Comparison of ENCODE assay signal across 1 cellular context in genomic region chr9:122190597-122191381, GRCh38.
A peak's percentile ranks its signal among the peaks of the same experiment; 100 is the strongest.
TF ChIP-seq lines count a peak whose summit lies in the region.

No MANE protein-coding gene starts in this region.

TF ChIP-seq in HepG2, 621 proteins besides CTCF, POLR2A, EP300 and RAD21 (continues in another document):
- no peak for TF ChIP-seq SOX13 (IDR thresholded peaks at IDR 0.05)
- peak in 1 of 2 experiments; percentile 60; a peak in 2 of 4 replicates for TF ChIP-seq SOX13 (CRISPR knock-in tag; conservative IDR thresholded peaks at IDR 0.05 in 1 of 2, IDR thresholded peaks at IDR 0.05 in 1 of 2)
- TF ChIP-seq HOXA3 (CRISPR knock-in tag; IDR thresholded peaks at IDR 0.05), result peak; percentile 51; the same call in 1 of the 2 replicates
- peak; percentile 29; the same call in 1 of the 2 replicates for TF ChIP-seq ZSCAN21 (CRISPR knock-in tag; IDR thresholded peaks at IDR 0.05; ENCODE audit: borderline replicate concordance)
- peak; percentile 63; the same call in 1 of the 2 replicates for TF ChIP-seq PITX1 (CRISPR knock-in tag; IDR thresholded peaks at IDR 0.05)
- TF ChIP-seq, protein P1, sequence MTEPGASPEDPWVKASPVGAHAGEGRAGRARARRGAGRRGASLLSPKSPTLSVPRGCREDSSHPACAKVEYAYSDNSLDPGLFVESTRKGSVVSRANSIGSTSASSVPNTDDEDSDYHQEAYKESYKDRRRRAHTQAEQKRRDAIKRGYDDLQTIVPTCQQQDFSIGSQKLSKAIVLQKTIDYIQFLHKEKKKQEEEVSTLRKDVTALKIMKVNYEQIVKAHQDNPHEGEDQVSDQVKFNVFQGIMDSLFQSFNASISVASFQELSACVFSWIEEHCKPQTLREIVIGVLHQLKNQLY (CRISPR knock-in tag; IDR thresholded peaks at IDR 0.05), result no peak
- TF ChIP-seq, protein P2, sequence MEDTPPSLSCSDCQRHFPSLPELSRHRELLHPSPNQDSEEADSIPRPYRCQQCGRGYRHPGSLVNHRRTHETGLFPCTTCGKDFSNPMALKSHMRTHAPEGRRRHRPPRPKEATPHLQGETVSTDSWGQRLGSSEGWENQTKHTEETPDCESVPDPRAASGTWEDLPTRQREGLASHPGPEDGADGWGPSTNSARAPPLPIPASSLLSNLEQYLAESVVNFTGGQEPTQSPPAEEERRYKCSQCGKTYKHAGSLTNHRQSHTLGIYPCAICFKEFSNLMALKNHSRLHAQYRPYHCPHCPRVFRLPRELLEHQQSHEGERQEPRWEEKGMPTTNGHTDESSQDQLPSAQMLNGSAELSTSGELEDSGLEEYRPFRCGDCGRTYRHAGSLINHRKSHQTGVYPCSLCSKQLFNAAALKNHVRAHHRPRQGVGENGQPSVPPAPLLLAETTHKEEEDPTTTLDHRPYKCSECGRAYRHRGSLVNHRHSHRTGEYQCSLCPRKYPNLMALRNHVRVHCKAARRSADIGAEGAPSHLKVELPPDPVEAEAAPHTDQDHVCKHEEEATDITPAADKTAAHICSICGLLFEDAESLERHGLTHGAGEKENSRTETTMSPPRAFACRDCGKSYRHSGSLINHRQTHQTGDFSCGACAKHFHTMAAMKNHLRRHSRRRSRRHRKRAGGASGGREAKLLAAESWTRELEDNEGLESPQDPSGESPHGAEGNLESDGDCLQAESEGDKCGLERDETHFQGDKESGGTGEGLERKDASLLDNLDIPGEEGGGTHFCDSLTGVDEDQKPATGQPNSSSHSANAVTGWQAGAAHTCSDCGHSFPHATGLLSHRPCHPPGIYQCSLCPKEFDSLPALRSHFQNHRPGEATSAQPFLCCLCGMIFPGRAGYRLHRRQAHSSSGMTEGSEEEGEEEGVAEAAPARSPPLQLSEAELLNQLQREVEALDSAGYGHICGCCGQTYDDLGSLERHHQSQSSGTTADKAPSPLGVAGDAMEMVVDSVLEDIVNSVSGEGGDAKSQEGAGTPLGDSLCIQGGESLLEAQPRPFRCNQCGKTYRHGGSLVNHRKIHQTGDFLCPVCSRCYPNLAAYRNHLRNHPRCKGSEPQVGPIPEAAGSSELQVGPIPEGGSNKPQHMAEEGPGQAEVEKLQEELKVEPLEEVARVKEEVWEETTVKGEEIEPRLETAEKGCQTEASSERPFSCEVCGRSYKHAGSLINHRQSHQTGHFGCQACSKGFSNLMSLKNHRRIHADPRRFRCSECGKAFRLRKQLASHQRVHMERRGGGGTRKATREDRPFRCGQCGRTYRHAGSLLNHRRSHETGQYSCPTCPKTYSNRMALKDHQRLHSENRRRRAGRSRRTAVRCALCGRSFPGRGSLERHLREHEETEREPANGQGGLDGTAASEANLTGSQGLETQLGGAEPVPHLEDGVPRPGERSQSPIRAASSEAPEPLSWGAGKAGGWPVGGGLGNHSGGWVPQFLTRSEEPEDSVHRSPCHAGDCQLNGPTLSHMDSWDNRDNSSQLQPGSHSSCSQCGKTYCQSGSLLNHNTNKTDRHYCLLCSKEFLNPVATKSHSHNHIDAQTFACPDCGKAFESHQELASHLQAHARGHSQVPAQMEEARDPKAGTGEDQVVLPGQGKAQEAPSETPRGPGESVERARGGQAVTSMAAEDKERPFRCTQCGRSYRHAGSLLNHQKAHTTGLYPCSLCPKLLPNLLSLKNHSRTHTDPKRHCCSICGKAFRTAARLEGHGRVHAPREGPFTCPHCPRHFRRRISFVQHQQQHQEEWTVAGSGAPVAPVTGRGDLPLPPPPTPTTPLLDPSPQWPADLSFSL (CRISPR knock-in tag; IDR thresholded peaks at IDR 0.05), result no peak
- no peak for TF ChIP-seq ZSCAN29 (CRISPR knock-in tag; conservative IDR thresholded peaks at IDR 0.05)
- peak; percentile 35; the same call in 1 of the 2 replicates for TF ChIP-seq TBX2 (CRISPR knock-in tag; IDR thresholded peaks at IDR 0.05; ENCODE audit: borderline replicate concordance)
- peak; percentile 89 for TF ChIP-seq GATAD2A (CRISPR knock-in tag; IDR thresholded peaks at IDR 0.05)
- peak; percentile 15; the same call in 1 of the 2 replicates for TF ChIP-seq FOXO1 (CRISPR knock-in tag; IDR thresholded peaks at IDR 0.05)
- TF ChIP-seq PPARG (CRISPR knock-in tag; conservative IDR thresholded peaks at IDR 0.05), result peak; percentile 73; the same call in 1 of the 2 replicates
- no peak for TF ChIP-seq FUBP1 (CRISPR knock-in tag; IDR thresholded peaks at IDR 0.05; ENCODE audit: borderline replicate concordance)
- TF ChIP-seq LCORL (IDR thresholded peaks at IDR 0.05), result no peak
- 0 out of 2 replicates have a peak, but pooled peaks have one; percentile 27 for TF ChIP-seq LCORL (CRISPR knock-in tag; IDR thresholded peaks at IDR 0.05)
- no peak for TF ChIP-seq ZNF558 (CRISPR knock-in tag; IDR thresholded peaks at IDR 0.05; ENCODE audit: borderline replicate concordance)
- no peak for TF ChIP-seq ZNF44 (CRISPR knock-in tag; IDR thresholded peaks at IDR 0.05)
- TF ChIP-seq ZBTB43 (CRISPR knock-in tag; conservative IDR thresholded peaks at IDR 0.05), result 0 out of 2 replicates have a peak, but pooled peaks have one; percentile 36
- TF ChIP-seq RORA (CRISPR knock-in tag; IDR thresholded peaks at IDR 0.05), result no peak
- no peak for TF ChIP-seq ZBTB3 (CRISPR knock-in tag; IDR thresholded peaks at IDR 0.05; ENCODE audit: borderline replicate concordance, low read depth)
- TF ChIP-seq NPAS2 (CRISPR knock-in tag; IDR thresholded peaks at IDR 0.05; ENCODE audit: borderline replicate concordance), result no peak
- TF ChIP-seq, protein P3, sequence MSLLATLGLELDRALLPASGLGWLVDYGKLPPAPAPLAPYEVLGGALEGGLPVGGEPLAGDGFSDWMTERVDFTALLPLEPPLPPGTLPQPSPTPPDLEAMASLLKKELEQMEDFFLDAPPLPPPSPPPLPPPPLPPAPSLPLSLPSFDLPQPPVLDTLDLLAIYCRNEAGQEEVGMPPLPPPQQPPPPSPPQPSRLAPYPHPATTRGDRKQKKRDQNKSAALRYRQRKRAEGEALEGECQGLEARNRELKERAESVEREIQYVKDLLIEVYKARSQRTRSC (CRISPR knock-in tag; IDR thresholded peaks at IDR 0.05; ENCODE audit: low read depth), result no peak
- 0 out of 2 replicates have a peak, but pooled peaks have one; percentile 50 for TF ChIP-seq ZNF740 (CRISPR knock-in tag; IDR thresholded peaks at IDR 0.05)
- no peak for TF ChIP-seq ZBTB38 (CRISPR knock-in tag; IDR thresholded peaks at IDR 0.05)
- no peak for TF ChIP-seq TBX3 (IDR thresholded peaks at IDR 0.05; ENCODE audit: borderline replicate concordance)
- TF ChIP-seq, protein P4, sequence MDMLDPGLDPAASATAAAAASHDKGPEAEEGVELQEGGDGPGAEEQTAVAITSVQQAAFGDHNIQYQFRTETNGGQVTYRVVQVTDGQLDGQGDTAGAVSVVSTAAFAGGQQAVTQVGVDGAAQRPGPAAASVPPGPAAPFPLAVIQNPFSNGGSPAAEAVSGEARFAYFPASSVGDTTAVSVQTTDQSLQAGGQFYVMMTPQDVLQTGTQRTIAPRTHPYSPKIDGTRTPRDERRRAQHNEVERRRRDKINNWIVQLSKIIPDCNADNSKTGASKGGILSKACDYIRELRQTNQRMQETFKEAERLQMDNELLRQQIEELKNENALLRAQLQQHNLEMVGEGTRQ (IDR thresholded peaks at IDR 0.05; ENCODE audit: low read depth, low read length), result peak; percentile 35; the same call in 1 of the 2 replicates
- TF ChIP-seq, protein P4 (CRISPR knock-in tag; IDR thresholded peaks at IDR 0.05; ENCODE audit: borderline replicate concordance), result no peak
- no peak for TF ChIP-seq DNMT1 (CRISPR knock-in tag; IDR thresholded peaks at IDR 0.05)
- 0 out of 2 replicates have a peak, but pooled peaks have one; percentile 54 for TF ChIP-seq FOXA1 (IDR thresholded peaks at IDR 0.05)
- TF ChIP-seq FOXA1 (CRISPR knock-in tag; IDR thresholded peaks at IDR 0.05), result peak; percentile 98
- TF ChIP-seq NR2F1 (CRISPR knock-in tag; IDR thresholded peaks at IDR 0.05), result peak; percentile 91 to 96
- no peak for TF ChIP-seq ZNF329 (CRISPR knock-in tag; IDR thresholded peaks at IDR 0.05; ENCODE audit: low read depth)
- no peak for TF ChIP-seq ZMAT3 (CRISPR knock-in tag; conservative IDR thresholded peaks at IDR 0.05)
- no peak for TF ChIP-seq SOX6 (IDR thresholded peaks at IDR 0.05)
- TF ChIP-seq SOX6 (CRISPR knock-in tag; IDR thresholded peaks at IDR 0.05), result 0 out of 2 replicates have a peak, but pooled peaks have one; percentile 39
- TF ChIP-seq HMG20A (CRISPR knock-in tag; IDR thresholded peaks at IDR 0.05; ENCODE audit: borderline replicate concordance), result peak; percentile 85
- peak; percentile 25; the same call in 1 of the 2 replicates for TF ChIP-seq FOXK1 (CRISPR knock-in tag; IDR thresholded peaks at IDR 0.05; ENCODE audit: borderline replicate concordance, low read depth)
- no peak for TF ChIP-seq MAFG (CRISPR knock-in tag; IDR thresholded peaks at IDR 0.05)
- TF ChIP-seq POLR2G (IDR thresholded peaks at IDR 0.05; ENCODE audit: low read depth, low read length), result no peak
- TF ChIP-seq RXRA (CRISPR knock-in tag; IDR thresholded peaks at IDR 0.05), result peak; percentile 89
- TF ChIP-seq, protein P5, sequence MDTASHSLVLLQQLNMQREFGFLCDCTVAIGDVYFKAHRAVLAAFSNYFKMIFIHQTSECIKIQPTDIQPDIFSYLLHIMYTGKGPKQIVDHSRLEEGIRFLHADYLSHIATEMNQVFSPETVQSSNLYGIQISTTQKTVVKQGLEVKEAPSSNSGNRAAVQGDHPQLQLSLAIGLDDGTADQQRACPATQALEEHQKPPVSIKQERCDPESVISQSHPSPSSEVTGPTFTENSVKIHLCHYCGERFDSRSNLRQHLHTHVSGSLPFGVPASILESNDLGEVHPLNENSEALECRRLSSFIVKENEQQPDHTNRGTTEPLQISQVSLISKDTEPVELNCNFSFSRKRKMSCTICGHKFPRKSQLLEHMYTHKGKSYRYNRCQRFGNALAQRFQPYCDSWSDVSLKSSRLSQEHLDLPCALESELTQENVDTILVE (CRISPR knock-in tag; IDR thresholded peaks at IDR 0.05), result peak; percentile 37; the same call in 1 of the 2 replicates
- no peak for TF ChIP-seq ZNF317 (CRISPR knock-in tag; IDR thresholded peaks at IDR 0.05)
- peak; percentile 84 for TF ChIP-seq FOSL2 (CRISPR knock-in tag; IDR thresholded peaks at IDR 0.05)
- TF ChIP-seq SUZ12 (IDR thresholded peaks at IDR 0.05; ENCODE audit: low read depth, low read length), result no peak
- peak; percentile 25; the same call in 1 of the 2 replicates for TF ChIP-seq YEATS2 (CRISPR knock-in tag; IDR thresholded peaks at IDR 0.05; ENCODE audit: borderline replicate concordance)
- no peak for TF ChIP-seq ZNF891 (CRISPR knock-in tag; IDR thresholded peaks at IDR 0.05)
- TF ChIP-seq BHLHE40 (IDR thresholded peaks at IDR 0.05; ENCODE audit: low read length), result peak; percentile 79
- TF ChIP-seq RBAK (CRISPR knock-in tag; IDR thresholded peaks at IDR 0.05), result no peak
- peak; percentile 44 for TF ChIP-seq SAP130 (CRISPR knock-in tag; IDR thresholded peaks at IDR 0.05; ENCODE audit: low read depth)
- TF ChIP-seq, protein P6, sequence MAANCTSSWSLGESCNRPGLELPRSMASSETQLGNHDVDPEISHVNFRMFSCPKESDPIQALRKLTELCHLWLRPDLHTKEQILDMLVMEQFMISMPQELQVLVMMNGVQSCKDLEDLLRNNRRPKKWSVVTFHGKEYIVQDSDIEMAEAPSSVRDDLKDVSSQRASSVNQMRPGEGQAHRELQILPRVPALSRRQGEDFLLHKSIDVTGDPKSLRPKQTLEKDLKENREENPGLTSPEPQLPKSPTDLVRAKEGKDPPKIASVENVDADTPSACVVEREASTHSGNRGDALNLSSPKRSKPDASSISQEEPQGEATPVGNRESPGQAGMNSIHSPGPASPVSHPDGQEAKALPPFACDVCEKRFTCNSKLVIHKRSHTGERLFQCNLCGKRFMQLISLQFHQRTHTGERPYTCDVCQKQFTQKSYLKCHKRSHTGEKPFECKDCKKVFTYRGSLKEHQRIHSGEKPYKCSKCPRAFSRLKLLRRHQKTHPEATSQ (CRISPR knock-in tag; IDR thresholded peaks at IDR 0.05; ENCODE audit: borderline replicate concordance), result no peak
- peak; percentile 77 for TF ChIP-seq RCOR2 (CRISPR knock-in tag; IDR thresholded peaks at IDR 0.05)
- 0 out of 2 replicates have a peak, but pooled peaks have one; percentile 19 for TF ChIP-seq HMG20B (CRISPR knock-in tag; conservative IDR thresholded peaks at IDR 0.05)
